In the genomic region with DNA sequence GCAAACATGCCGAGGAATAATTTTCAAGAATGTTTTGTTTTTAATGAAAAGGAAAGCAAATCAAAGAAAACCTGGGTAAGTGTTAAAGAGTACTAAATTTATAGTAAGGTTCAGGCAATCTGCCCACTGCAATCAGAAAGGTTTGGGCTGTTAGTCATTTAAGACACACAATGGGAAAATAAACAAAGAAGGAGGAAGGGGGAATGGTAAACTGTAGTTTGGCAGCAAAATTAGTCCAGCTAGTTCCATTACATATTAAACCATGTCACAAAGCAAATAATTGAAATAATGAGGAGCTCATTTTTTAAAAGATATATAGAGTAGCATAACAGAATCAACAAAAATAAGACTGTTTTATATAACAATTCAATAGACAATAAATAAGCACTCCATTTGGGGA, we compare ENCODE assay signal across 16 cellular contexts.
A peak's percentile ranks its signal among the peaks of the same experiment; 100 is the strongest.
DNase-seq lines count a peak whose midpoint lies in the region; ATAC-seq and TF ChIP-seq lines count a peak whose summit lies in the region.
"Had no signal": no experiment of that assay in that cellular context is flagged by ENCODE, and none has a peak within 500 bp of the region (broad histone marks: within the 10 kb centered on the region; RNA-seq: fewer than 3 reads in every experiment).

No MANE protein-coding gene starts in this region.

- no peaks in the 10 kb centered on the region for H3K36me3 Mint-ChIP-seq in mesothelial cell of epicardium
- H3K36me3 Mint-ChIP-seq in stimulated activated effector memory CD8-positive, alpha-beta T cell treated with anti-CD3 and anti-CD28 coated beads, Interleukin-12 subunit alpha, Interleukin-12 subunit beta, amount 100 ng/mL, for 72 hours, result no peaks in the 10 kb centered on the region
- no peaks in the 10 kb centered on the region for H3K36me3 Mint-ChIP-seq in activated CD4-positive, alpha-beta memory T cell treated with anti-CD3 and anti-CD28 coated beads for 36 hours

- intact Hi-C loops in body of pancreas (cut with DNase I), result no loop called here
- intact Hi-C loops in activated CD4-positive, alpha-beta memory T cell treated with anti-CD3 and anti-CD28 coated beads for 36 hours (cut with micrococcal nuclease), result no loop called here

- no peak for TF ChIP-seq POLR2A in body of pancreas (IDR thresholded peaks at IDR 0.05)

- peak; percentile 77 for DNase-seq in DMS153 treated with DMSO at 0.1 percent for 48 hours (lab: John Stamatoyannopoulos, UW; ENCODE audit: unreplicated experiment)
- peak; percentile 25 for DNase-seq in NCI-H1105 (lab: John Stamatoyannopoulos, UW)
- peak in 3 of 4 donors; percentile 24 to 65 (median 39) for DNase-seq in body of pancreas
- no peak for DNase-seq in mesothelial cell of epicardium (ENCODE audit: low spot score in 2 of 2, unreplicated experiment in 2 of 2)
- no peak for DNase-seq in cortex of kidney (lab: John Stamatoyannopoulos, UW)
- DNase-seq in stimulated activated effector memory CD8-positive, alpha-beta T cell treated with anti-CD3 and anti-CD28 coated beads, Interleukin-12 subunit alpha, Interleukin-12 subunit beta, amount 100 ng/mL, for 72 hours (ENCODE audit: low spot score in 2 of 2), result no peak
- no peak for DNase-seq in GM10248 (ENCODE audit: extremely low spot score)
- DNase-seq in activated CD4-positive, alpha-beta memory T cell treated with anti-CD3 and anti-CD28 coated beads for 36 hours, result no peak
- DNase-seq: activated CD8-positive, alpha-beta memory T cell treated with anti-CD3 and anti-CD28 coated beads for 24 hours; activated effector memory CD4-positive, alpha-beta T cell treated with anti-CD3 and anti-CD28 coated beads, Interleukin-2, amount 50 U/mL, for 16 hours; BE2C; head of caudate nucleus; KG1; NCI-H187 had no signal

- H3K4me1 ChIP-seq in body of pancreas, result peaks cover 42% of the 10 kb centered on the region
- H3K4me1 ChIP-seq: BE2C, tibial nerve had no signal

- H3K27ac ChIP-seq in body of pancreas, result peak overlapping the region; percentile 48 to 78 (median 76)
- H3K27ac ChIP-seq: cardiac muscle cell, tibial nerve had no signal

- CTCF ChIA-PET in GM10248 (lab: Yijun Ruan, JAX), result interaction anchor here (1.0 to 1.5 kb wide), 3 partner anchors 9 to 30 kb away, joined by 3 to 4 read pairs (median 4); no protein-coding TSS in a partner anchor
- CTCF ChIA-PET in activated CD4-positive, alpha-beta memory T cell treated with anti-CD3 and anti-CD28 coated beads for 36 hours (lab: Charles Lee), result no interaction called here

- peak overlapping the region; percentile 71 for H3K27ac Mint-ChIP-seq in mesothelial cell of epicardium
- H3K27ac Mint-ChIP-seq in stimulated activated effector memory CD8-positive, alpha-beta T cell treated with anti-CD3 and anti-CD28 coated beads, Interleukin-12 subunit alpha, Interleukin-12 subunit beta, amount 100 ng/mL, for 72 hours, result no peak overlapping the region
- no peak overlapping the region for H3K27ac Mint-ChIP-seq in activated CD4-positive, alpha-beta memory T cell treated with anti-CD3 and anti-CD28 coated beads for 36 hours

- no peaks in the 10 kb centered on the region for H3K9me3 Mint-ChIP-seq in mesothelial cell of epicardium
- H3K9me3 Mint-ChIP-seq in stimulated activated effector memory CD8-positive, alpha-beta T cell treated with anti-CD3 and anti-CD28 coated beads, Interleukin-12 subunit alpha, Interleukin-12 subunit beta, amount 100 ng/mL, for 72 hours, result no peaks in the 10 kb centered on the region
- H3K9me3 Mint-ChIP-seq in activated CD4-positive, alpha-beta memory T cell treated with anti-CD3 and anti-CD28 coated beads for 36 hours, result no peaks in the 10 kb centered on the region

- H3K27me3 Mint-ChIP-seq in mesothelial cell of epicardium (ENCODE audit: low read depth), result no peaks in the 10 kb centered on the region
- H3K27me3 Mint-ChIP-seq in activated CD4-positive, alpha-beta memory T cell treated with anti-CD3 and anti-CD28 coated beads for 36 hours, result peaks cover 12% of the 10 kb centered on the region

- TF ChIP-seq CTCF in body of pancreas (IDR thresholded peaks at IDR 0.05), result no peak
- no peak for TF ChIP-seq CTCF in mesothelial cell of epicardium (IDR thresholded peaks at IDR 0.05; ENCODE audit: unreplicated experiment)
- TF ChIP-seq CTCF in GM10248 (IDR thresholded peaks at IDR 0.05; ENCODE audit: control extremely low read depth, extremely low read depth, low read depth, missing control alignments), result no peak

- no peak overlapping the region for H3K4me3 ChIP-seq in body of pancreas
- H3K4me3 ChIP-seq: cardiac muscle cell, tibial nerve had no signal

- peak; percentile 79 for ATAC-seq in body of pancreas
- no peak for ATAC-seq in stimulated activated effector memory CD8-positive, alpha-beta T cell treated with anti-CD3 and anti-CD28 coated beads, Interleukin-12 subunit alpha, Interleukin-12 subunit beta, amount 100 ng/mL, for 72 hours

- H3K4me3 Mint-ChIP-seq in mesothelial cell of epicardium, result no peak overlapping the region
- no peak overlapping the region for H3K4me3 Mint-ChIP-seq in stimulated activated effector memory CD8-positive, alpha-beta T cell treated with anti-CD3 and anti-CD28 coated beads, Interleukin-12 subunit alpha, Interleukin-12 subunit beta, amount 100 ng/mL, for 72 hours
- no peak overlapping the region for H3K4me3 Mint-ChIP-seq in activated CD4-positive, alpha-beta memory T cell treated with anti-CD3 and anti-CD28 coated beads for 36 hours

- peaks cover 43% of the 10 kb centered on the region for H3K4me1 Mint-ChIP-seq in mesothelial cell of epicardium
- H3K4me1 Mint-ChIP-seq in stimulated activated effector memory CD8-positive, alpha-beta T cell treated with anti-CD3 and anti-CD28 coated beads, Interleukin-12 subunit alpha, Interleukin-12 subunit beta, amount 100 ng/mL, for 72 hours, result no peaks in the 10 kb centered on the region
- H3K4me1 Mint-ChIP-seq in activated CD4-positive, alpha-beta memory T cell treated with anti-CD3 and anti-CD28 coated beads for 36 hours (ENCODE audit: low read depth), result no peaks in the 10 kb centered on the region

- no peaks in the 10 kb centered on the region for H3K36me3 ChIP-seq in body of pancreas (replicated peaks in 1 of 2; ENCODE audit: insufficient read depth in 1 of 2, low read depth in 2 of 2)
- H3K36me3 ChIP-seq: BE2C, cardiac muscle cell, tibial nerve had no signal

- H3K27me3 ChIP-seq in body of pancreas, result no peaks in the 10 kb centered on the region
- H3K27me3 ChIP-seq: cardiac muscle cell, tibial nerve had no signal

- no peaks in the 10 kb centered on the region for H3K9me3 ChIP-seq in body of pancreas
- H3K9me3 ChIP-seq: BE2C, tibial nerve had no signal

- WGBS in body of pancreas, 2 donors, result 15 to 18% methylated on average over 1 of the region's 1 CpG

- POLR2A ChIA-PET in GM10248 (lab: Yijun Ruan, JAX), result no interaction called here
- POLR2A ChIA-PET in activated CD4-positive, alpha-beta memory T cell treated with anti-CD3 and anti-CD28 coated beads for 36 hours (lab: Charles Lee), result no interaction called here

Comparison
In these comparisons a context has a peak if more than half of its experiments do, and no peak if none do; other contexts are left out.
1. DNase-seq: peak in DMS153 treated with DMSO at 0.1 percent for 48 hours (single experiment), NCI-H1105 (single experiment) and body of pancreas (3 of 4); none in mesothelial cell of epicardium (0 of 2), cortex of kidney (single experiment), stimulated activated effector memory CD8-positive, alpha-beta T cell treated with anti-CD3 and anti-CD28 coated beads, Interleukin-12 subunit alpha, Interleukin-12 subunit beta, amount 100 ng/mL, for 72 hours (0 of 2), GM10248 (single experiment) and activated CD4-positive, alpha-beta memory T cell treated with anti-CD3 and anti-CD28 coated beads for 36 hours (single experiment).